In genomic region chr3:10758304-10759037, GRCh38 we compare ENCODE assay signal across 7 cellular contexts. TPM values are rescaled to one million over a fixed set of nuclear protein-coding genes. Genes with fewer than 3 reads are reported as not detected.
DNase-seq lines count a peak whose midpoint lies in the region; ATAC-seq and TF ChIP-seq lines count a peak whose summit lies in the region.

No MANE protein-coding gene starts in this region.

- DNase-seq in GDM1 (lab: John Stamatoyannopoulos, UW) (peak; percentile 22), NCI-H510A treated with DMSO at 0.1 percent for 48 hours (lab: John Stamatoyannopoulos, UW) (peak; percentile 22), epithelial cell of esophagus (ENCODE audit: low read depth) (peak; percentile 86), myocyte (ENCODE audit: low read depth) (peak; percentile 57), stromal cell of bone marrow (ENCODE audit: low read depth) (peak; percentile 44)
- peak; percentile 44 to 56 for DNase-seq in activated CD4-positive, alpha-beta T cell treated with anti-CD3 and anti-CD28 coated beads, Interleukin-2, amount 50 U/mL, for 48 hours

- TF ChIP-seq CTCF in epithelial cell of esophagus (IDR thresholded peaks at IDR 0.05; ENCODE audit: insufficient read depth, low read depth, low read length, missing control alignments) = peak; percentile 85

- no peak overlapping the region for H3K4me3 ChIP-seq in epithelial cell of esophagus (ENCODE audit: low read length)

- ATAC-seq in HG02623 (IDR thresholded peaks at IDR 0.05; ENCODE audit: unreplicated experiment) = peak; percentile 79

RNA-seq across cellular contexts. Expression of gene SLC6A11, which starts 57.6 kb away (rescaled TPM):
- not detected in 2 replicates for total RNA-seq in myocyte
- not detected for polyA plus RNA-seq in myocyte (2012)

Comparison
In these comparisons a context has a peak if more than half of its experiments do, and no peak if none do; other contexts are left out.
1. DNase-seq: peak in every context shown above with its lines; median percentile 86 in epithelial cell of esophagus; 57 in myocyte; 50 in activated CD4-positive, alpha-beta T cell treated with anti-CD3 and anti-CD28 coated beads, Interleukin-2, amount 50 U/mL, for 48 hours; 44 in stromal cell of bone marrow; 22 in GDM1; 22 in NCI-H510A treated with DMSO at 0.1 percent for 48 hours.